ENCODE assay signal across 15 cellular contexts in genomic region chr10:50216418-50216817, GRCh38. TPM values are rescaled to one million over a fixed set of nuclear protein-coding genes. Genes with fewer than 3 reads are reported as not detected.
A peak's percentile ranks its signal among the peaks of the same experiment; 100 is the strongest.
DNase-seq lines count a peak whose midpoint lies in the region; ATAC-seq and TF ChIP-seq lines count a peak whose summit lies in the region.
"Had no signal": no experiment of that assay in that cellular context is flagged by ENCODE, and none has a peak within 500 bp of the region (broad histone marks: within the 10 kb centered on the region; RNA-seq: fewer than 3 reads in every experiment).

No MANE protein-coding gene starts in this region.

- DNase-seq in GM23338 (ENCODE audit: low spot score) (no peak), left lobe of liver (ENCODE audit: low spot score) (no peak), GF-D8 (lab: John Stamatoyannopoulos, UW) (no peak), GDM1 (lab: John Stamatoyannopoulos, UW) (no peak)
- DNase-seq: NCI-H1048, NCI-H1694 treated with DMSO at 0.1 percent for 48 hours, NCI-H2227 treated with DMSO at 0.1 percent for 48 hours, SK-N-SH, T-helper 1 cell had no signal

- peaks cover 12% of the 10 kb centered on the region for H3K4me1 ChIP-seq in BLaER1
- peaks cover 4% of the 10 kb centered on the region; the same call in 1 of the 2 replicates for H3K4me1 ChIP-seq in GM23338 (ENCODE audit: insufficient read depth)

- H3K27me3 ChIP-seq in BLaER1 (no peaks in the 10 kb centered on the region), GM23338 (ENCODE audit: insufficient read depth) (no peaks in the 10 kb centered on the region)

- H3K9ac ChIP-seq in BLaER1 = no peak overlapping the region
- H3K9ac ChIP-seq: SK-N-SH had no signal

- no peaks in the 10 kb centered on the region for H3K9me3 ChIP-seq in BLaER1
- H3K9me3 ChIP-seq: SK-N-SH had no signal

- no peaks in the 10 kb centered on the region for H3K9me2 ChIP-seq in GM23338 (ENCODE audit: insufficient read depth)
- H3K9me2 ChIP-seq: SK-N-SH had no signal

- ATAC-seq in GM23338 (no peak), left lobe of liver (peak; percentile 89), HG03571 (IDR thresholded peaks at IDR 0.05; ENCODE audit: unreplicated experiment) (no peak), GM18909 (IDR thresholded peaks at IDR 0.05; ENCODE audit: poor library complexity, unreplicated experiment) (no peak)
- ATAC-seq: Panc1, Right ventricle myocardium inferior had no signal

- no peak overlapping the region for H3K4me3 Mint-ChIP-seq in GM23338

- no peaks in the 10 kb centered on the region for H3K79me2 ChIP-seq in GM23338 (replicated peaks; ENCODE audit: insufficient read depth)

- peak overlapping the region; percentile 80; the same call in 1 of the 2 replicates for H2AFZ ChIP-seq in GM23338

- H3K27ac ChIP-seq in BLaER1 (no peak overlapping the region), GM23338 (ENCODE audit: low read depth) (peak overlapping the region; percentile 41; the same call in 1 of the 2 replicates), VCaP (peak overlapping the region; percentile 90)

- H4K20me1 ChIP-seq in BLaER1 = no peaks in the 10 kb centered on the region
- H4K20me1 ChIP-seq in GM23338 (replicated peaks; ENCODE audit: insufficient read depth) = no peaks in the 10 kb centered on the region

- H3K4me2 ChIP-seq in BLaER1 (peak overlapping the region; percentile 41; the same call in 1 of the 2 replicates), GM23338 (peak overlapping the region; percentile 32; the same call in 1 of the 2 replicates)
- H3K4me2 ChIP-seq: SK-N-SH had no signal

- H3K36me3 Mint-ChIP-seq in GM23338 (ENCODE audit: low read depth) = no peaks in the 10 kb centered on the region; the same call in 2 of the 3 replicates

- H3K9me3 Mint-ChIP-seq in GM23338 = peaks cover 5% of the 10 kb centered on the region; the same call in 1 of the 3 replicates

- peak overlapping the region; percentile 65; the same call in 1 of the 2 replicates for H3K27ac Mint-ChIP-seq in GM23338

- no peaks in the 10 kb centered on the region for H3F3A ChIP-seq in GM23338 (replicated peaks; ENCODE audit: low read depth)

- H3K36me3 ChIP-seq in BLaER1 (no peaks in the 10 kb centered on the region), GM23338 (ENCODE audit: insufficient read depth) (no peaks in the 10 kb centered on the region)

- TF ChIP-seq CTCF in GM23338 (conservative IDR thresholded peaks at IDR 0.05; ENCODE audit: low read depth in 2 of 2) (no peak), VCaP (conservative IDR thresholded peaks at IDR 0.05) (no peak)

- H3K4me1 Mint-ChIP-seq in GM23338 = peaks cover 4% of the 10 kb centered on the region; the same call in 2 of the 3 replicates

- no peak overlapping the region for H3K4me3 ChIP-seq in BLaER1
- H3K4me3 ChIP-seq in GM23338 = no peak overlapping the region

- H3K27me3 Mint-ChIP-seq in GM23338 (ENCODE audit: insufficient read depth, low read depth, poor library complexity) = no peaks in the 10 kb centered on the region

TF ChIP-seq in GM23338, 12 proteins besides CTCF, POLR2A, EP300 and RAD21 (continues in another document):
- TF ChIP-seq EZH2phosphoT487 (IDR thresholded peaks at IDR 0.05; ENCODE audit: unreplicated experiment) (no peak), ZNF331 (CRISPR knock-in tag; IDR thresholded peaks at IDR 0.05; ENCODE audit: low read depth) (no peak), REST (IDR thresholded peaks at IDR 0.05; ENCODE audit: unreplicated experiment) (no peak), ZNF114 (CRISPR knock-in tag; IDR thresholded peaks at IDR 0.05) (no peak), STAT1 (IDR thresholded peaks at IDR 0.05; ENCODE audit: unreplicated experiment) (no peak), NANOG (IDR thresholded peaks at IDR 0.05; ENCODE audit: borderline replicate concordance) (no peak)
- TF ChIP-seq, protein P1, sequence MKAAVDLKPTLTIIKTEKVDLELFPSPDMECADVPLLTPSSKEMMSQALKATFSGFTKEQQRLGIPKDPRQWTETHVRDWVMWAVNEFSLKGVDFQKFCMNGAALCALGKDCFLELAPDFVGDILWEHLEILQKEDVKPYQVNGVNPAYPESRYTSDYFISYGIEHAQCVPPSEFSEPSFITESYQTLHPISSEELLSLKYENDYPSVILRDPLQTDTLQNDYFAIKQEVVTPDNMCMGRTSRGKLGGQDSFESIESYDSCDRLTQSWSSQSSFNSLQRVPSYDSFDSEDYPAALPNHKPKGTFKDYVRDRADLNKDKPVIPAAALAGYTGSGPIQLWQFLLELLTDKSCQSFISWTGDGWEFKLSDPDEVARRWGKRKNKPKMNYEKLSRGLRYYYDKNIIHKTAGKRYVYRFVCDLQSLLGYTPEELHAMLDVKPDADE (IDR thresholded peaks at IDR 0.05) = no peak

RNA-seq across cellular contexts. Expression of gene ASAH2, which starts 34.9 kb away (rescaled TPM):
- 0.04 and 0.17 TPM in 2 replicates for total RNA-seq in GM23338 (2014; rRNA removed; shearing (Covaris generic))
- 0.92 and 1.8 TPM in 2 replicates for polyA plus RNA-seq in GM23338 (2016; fragmentation: Nextera tagmentation; extraction: Ambion mirVana)
- total RNA-seq in left lobe of liver = 2.5 TPM
